20 cellular contexts compared by ENCODE assay signal in the genomic region with DNA sequence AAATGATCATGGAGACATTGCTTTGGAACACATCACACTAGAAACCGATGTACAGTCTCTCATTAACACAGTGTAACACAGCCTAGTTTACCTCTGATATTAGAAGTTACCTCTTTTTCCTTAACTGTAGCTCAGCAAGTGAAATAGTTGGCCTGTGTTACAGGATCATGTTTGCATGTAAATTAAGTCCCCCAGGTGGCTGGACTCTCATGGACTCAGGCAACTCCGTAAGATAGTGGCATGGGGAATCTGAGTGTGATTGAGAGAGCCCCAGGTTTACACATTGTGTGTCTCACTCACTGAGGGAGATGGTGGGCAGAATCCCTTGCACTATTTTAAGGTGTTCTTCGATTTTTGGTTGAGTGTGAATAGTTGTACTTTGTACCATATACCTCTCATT. TPM values are rescaled to one million over a fixed set of nuclear protein-coding genes. Genes with fewer than 3 reads are reported as not detected.
DNase-seq lines count a peak whose midpoint lies in the region; ATAC-seq and TF ChIP-seq lines count a peak whose summit lies in the region.
"Had no signal": no experiment of that assay in that cellular context is flagged by ENCODE, and none has a peak within 500 bp of the region (broad histone marks: within the 10 kb centered on the region; RNA-seq: fewer than 3 reads in every experiment).

No MANE protein-coding gene starts in this region.

- H3K4me1 ChIP-seq in CD8-positive, alpha-beta memory T cell (ENCODE audit: insufficient read depth, low read length) = peaks cover 23% of the 10 kb centered on the region
- H3K4me1 ChIP-seq in suprapubic skin = peaks cover 36% of the 10 kb centered on the region
- H3K4me1 ChIP-seq: SJCRH30 had no signal

- TF ChIP-seq CTCF in suprapubic skin (IDR thresholded peaks at IDR 0.05) = no peak

- peaks cover 18% of the 10 kb centered on the region for H3K36me3 Mint-ChIP-seq in activated T-cell treated with anti-CD3 and anti-CD28 coated beads, Interleukin-2, amount 50 U/mL, for 24 hours (ENCODE audit: low read depth)
- H3K36me3 Mint-ChIP-seq in CD8-positive, alpha-beta memory T cell = peaks cover 0 to 39% (median 9%) of the 10 kb centered on the region in 3 donors
- H3K36me3 Mint-ChIP-seq in activated T-helper 17 cell treated with anti-CD3 and anti-CD28 coated beads, Interleukin-2, amount 50 U/mL, for 72 hours (ENCODE audit: low read depth) = peaks cover 56% of the 10 kb centered on the region
- H3K36me3 Mint-ChIP-seq in natural killer cell treated with Interleukin-12 subunit alpha and Interleukin-12 subunit beta and Interleukin-15 and Interleukin-18, amount 100 ng/mL, for 72 hours = peaks cover 17% of the 10 kb centered on the region

- H3K27ac ChIP-seq in CD8-positive, alpha-beta memory T cell (ENCODE audit: low read depth, low read length) = no peak overlapping the region
- no peak overlapping the region for H3K27ac ChIP-seq in suprapubic skin
- H3K27ac ChIP-seq: colonic mucosa, SJCRH30 had no signal

- TF ChIP-seq POLR2A in suprapubic skin (IDR thresholded peaks at IDR 0.05) = no peak

- no peak for ATAC-seq in activated T-helper 17 cell treated with anti-CD3 and anti-CD28 coated beads, Interleukin-2, amount 50 U/mL, for 72 hours (replicated peaks)
- no peak for ATAC-seq in natural killer cell treated with Interleukin-12 subunit alpha and Interleukin-12 subunit beta and Interleukin-15 and Interleukin-18, amount 100 ng/mL, for 72 hours
- no peak for ATAC-seq in GM19455 (IDR thresholded peaks at IDR 0.05; ENCODE audit: unreplicated experiment)
- ATAC-seq in GM19397 (IDR thresholded peaks at IDR 0.05; ENCODE audit: unreplicated experiment) = no peak
- ATAC-seq: gastroesophageal sphincter, HCT116, mucosa of descending colon had no signal

- H3K9me3 ChIP-seq in CD8-positive, alpha-beta memory T cell (ENCODE audit: low read length) = no peaks in the 10 kb centered on the region
- H3K9me3 ChIP-seq in suprapubic skin = no peaks in the 10 kb centered on the region
- H3K9me3 ChIP-seq: colonic mucosa, gastroesophageal sphincter, mucosa of descending colon, SJCRH30 had no signal

- H3K36me3 ChIP-seq in CD8-positive, alpha-beta memory T cell (ENCODE audit: insufficient read depth, low read length) = no peaks in the 10 kb centered on the region
- H3K36me3 ChIP-seq in suprapubic skin = no peaks in the 10 kb centered on the region
- H3K36me3 ChIP-seq: colonic mucosa, gastroesophageal sphincter had no signal

- DNase-seq in activated T-cell treated with anti-CD3 and anti-CD28 coated beads, Interleukin-2, amount 50 U/mL, for 24 hours = no peak
- no peak for DNase-seq in activated T-cell treated with anti-CD3 and anti-CD28 coated beads, Interleukin-2, amount 50 U/mL, for 48 hours
- DNase-seq in CD8-positive, alpha-beta memory T cell = no peak
- DNase-seq in natural killer cell treated with Interleukin-12 subunit alpha and Interleukin-12 subunit beta and Interleukin-15 and Interleukin-18, amount 100 ng/mL, for 72 hours (ENCODE audit: low spot score) = no peak
- no peak for DNase-seq in suprapubic skin (ENCODE audit: low spot score in 2 of 2)
- DNase-seq: activated CD4-positive, alpha-beta T cell treated with anti-CD3 and anti-CD28 coated beads, Interleukin-2, amount 10 ng/mL, durations not matched to agents 24 days and 14 days; activated CD8-positive, alpha-beta memory T cell treated with anti-CD3 and anti-CD28 coated beads, Interleukin-2, amount 50 U/mL, for 48 hours; AML-193; colonic mucosa; endodermal cell; mucosa of descending colon; NCI-H146; NCI-H526; SJCRH30; T-helper 1 cell had no signal

- H3K27me3 ChIP-seq in CD8-positive, alpha-beta memory T cell (ENCODE audit: insufficient read depth, low read length, poor library complexity, severe bottlenecking) = no peaks in the 10 kb centered on the region
- no peaks in the 10 kb centered on the region for H3K27me3 ChIP-seq in suprapubic skin
- H3K27me3 ChIP-seq: colonic mucosa, gastroesophageal sphincter, SJCRH30 had no signal

- peaks cover 49% of the 10 kb centered on the region for H3K4me1 Mint-ChIP-seq in activated T-cell treated with anti-CD3 and anti-CD28 coated beads, Interleukin-2, amount 50 U/mL, for 24 hours (ENCODE audit: low read depth)
- H3K4me1 Mint-ChIP-seq in CD8-positive, alpha-beta memory T cell = peaks cover 52 to 77% (median 74%) of the 10 kb centered on the region in 3 donors
- peaks cover 34% of the 10 kb centered on the region for H3K4me1 Mint-ChIP-seq in activated T-helper 17 cell treated with anti-CD3 and anti-CD28 coated beads, Interleukin-2, amount 50 U/mL, for 72 hours
- peaks cover 38 to 67% of the 10 kb centered on the region in 2 donors for H3K4me1 Mint-ChIP-seq in natural killer cell treated with Interleukin-12 subunit alpha and Interleukin-12 subunit beta and Interleukin-15 and Interleukin-18, amount 100 ng/mL, for 72 hours (ENCODE audit: low read depth in 2 of 2)

- no peak for TF ChIP-seq EP300 in suprapubic skin (IDR thresholded peaks at IDR 0.05)

- peaks cover 25% of the 10 kb centered on the region for H3K27me3 Mint-ChIP-seq in activated T-cell treated with anti-CD3 and anti-CD28 coated beads, Interleukin-2, amount 50 U/mL, for 24 hours
- peaks cover 0 to 1% of the 10 kb centered on the region in 2 donors for H3K27me3 Mint-ChIP-seq in CD8-positive, alpha-beta memory T cell
- no peaks in the 10 kb centered on the region for H3K27me3 Mint-ChIP-seq in activated T-helper 17 cell treated with anti-CD3 and anti-CD28 coated beads, Interleukin-2, amount 50 U/mL, for 72 hours
- H3K27me3 Mint-ChIP-seq in natural killer cell treated with Interleukin-12 subunit alpha and Interleukin-12 subunit beta and Interleukin-15 and Interleukin-18, amount 100 ng/mL, for 72 hours = peaks cover 0 to 2% of the 10 kb centered on the region in 2 donors
- H3K27me3 Mint-ChIP-seq: activated CD4-positive, alpha-beta T cell treated with anti-CD3 and anti-CD28 coated beads, Interleukin-2, amount 10 ng/mL, durations not matched to agents 24 days and 14 days had no signal

- POLR2A ChIA-PET in CD8-positive, alpha-beta memory T cell (lab: Charles Lee) = no interaction called here

- WGBS in suprapubic skin = 90% methylated on average over 3 of the region's 3 CpGs

- no peak overlapping the region for H3K4me3 ChIP-seq in CD8-positive, alpha-beta memory T cell (ENCODE audit: low read length)
- H3K4me3 ChIP-seq in suprapubic skin = no peak overlapping the region
- H3K4me3 ChIP-seq: colonic mucosa, gastroesophageal sphincter, mucosa of descending colon, SJCRH30 had no signal

- peak overlapping the region; percentile 3 for H3K27ac Mint-ChIP-seq in activated T-cell treated with anti-CD3 and anti-CD28 coated beads, Interleukin-2, amount 50 U/mL, for 24 hours
- peak overlapping the region in 7 of 8 donors; percentile 61 to 97 (median 87) for H3K27ac Mint-ChIP-seq in CD8-positive, alpha-beta memory T cell
- peak overlapping the region; percentile 76 for H3K27ac Mint-ChIP-seq in activated T-helper 17 cell treated with anti-CD3 and anti-CD28 coated beads, Interleukin-2, amount 50 U/mL, for 72 hours
- peak overlapping the region; percentile 72 to 85 for H3K27ac Mint-ChIP-seq in natural killer cell treated with Interleukin-12 subunit alpha and Interleukin-12 subunit beta and Interleukin-15 and Interleukin-18, amount 100 ng/mL, for 72 hours
- H3K27ac Mint-ChIP-seq: activated CD4-positive, alpha-beta T cell treated with anti-CD3 and anti-CD28 coated beads, Interleukin-2, amount 10 ng/mL, durations not matched to agents 24 days and 14 days; endodermal cell had no signal

- CTCF ChIA-PET in CD8-positive, alpha-beta memory T cell (lab: Charles Lee) = interaction anchor here (1.7 kb wide), 1 partner anchor 32 kb away, joined by 6 read pairs; the partner anchor contains the start of genes OFD1 and TRAPPC2

- no peak overlapping the region for H3K4me3 Mint-ChIP-seq in activated T-cell treated with anti-CD3 and anti-CD28 coated beads, Interleukin-2, amount 50 U/mL, for 24 hours
- peak overlapping the region in 5 of 7 donors; percentile 17 to 41 (median 35) for H3K4me3 Mint-ChIP-seq in CD8-positive, alpha-beta memory T cell
- peak overlapping the region; percentile 51 for H3K4me3 Mint-ChIP-seq in activated T-helper 17 cell treated with anti-CD3 and anti-CD28 coated beads, Interleukin-2, amount 50 U/mL, for 72 hours
- H3K4me3 Mint-ChIP-seq in natural killer cell treated with Interleukin-12 subunit alpha and Interleukin-12 subunit beta and Interleukin-15 and Interleukin-18, amount 100 ng/mL, for 72 hours = peak overlapping the region; percentile 38
- H3K4me3 Mint-ChIP-seq: activated CD4-positive, alpha-beta T cell treated with anti-CD3 and anti-CD28 coated beads, Interleukin-2, amount 10 ng/mL, durations not matched to agents 24 days and 14 days; endodermal cell had no signal

- no peaks in the 10 kb centered on the region for H3K9me3 Mint-ChIP-seq in activated T-cell treated with anti-CD3 and anti-CD28 coated beads, Interleukin-2, amount 50 U/mL, for 24 hours
- H3K9me3 Mint-ChIP-seq in CD8-positive, alpha-beta memory T cell = no peaks in the 10 kb centered on the region
- no peaks in the 10 kb centered on the region for H3K9me3 Mint-ChIP-seq in activated T-helper 17 cell treated with anti-CD3 and anti-CD28 coated beads, Interleukin-2, amount 50 U/mL, for 72 hours
- H3K9me3 Mint-ChIP-seq in natural killer cell treated with Interleukin-12 subunit alpha and Interleukin-12 subunit beta and Interleukin-15 and Interleukin-18, amount 100 ng/mL, for 72 hours = no peaks in the 10 kb centered on the region
- H3K9me3 Mint-ChIP-seq: activated CD4-positive, alpha-beta T cell treated with anti-CD3 and anti-CD28 coated beads, Interleukin-2, amount 10 ng/mL, durations not matched to agents 24 days and 14 days had no signal

RNA-seq across cellular contexts. Expression of gene RAB9A, which starts 13.5 kb away (rescaled TPM):
- total RNA-seq in CD8-positive, alpha-beta memory T cell = 10 to 100 TPM; 27.1 to 32.8 TPM
- polyA plus RNA-seq in CD8-positive, alpha-beta memory T cell = 48.1 TPM
- total RNA-seq in activated T-helper 17 cell treated with anti-CD3 and anti-CD28 coated beads, Interleukin-2, amount 50 U/mL, for 72 hours = 10 to 100 TPM; 18.3 to 30.5 TPM
- 10 to 100 TPM; 27.7 to 73.6 TPM for total RNA-seq in natural killer cell treated with Interleukin-12 subunit alpha and Interleukin-12 subunit beta and Interleukin-15 and Interleukin-18, amount 100 ng/mL, for 72 hours
- 10 to 100 TPM; 20.3 to 43.6 (median 32.0) TPM for total RNA-seq in suprapubic skin

RNA-seq across cellular contexts. Expression of gene TRAPPC2, which starts 32.0 kb away (rescaled TPM):
- 10 to 100 TPM; 18.7 to 19.0 TPM for total RNA-seq in CD8-positive, alpha-beta memory T cell
- 50.6 TPM for polyA plus RNA-seq in CD8-positive, alpha-beta memory T cell
- 10 to 100 TPM; 21.1 to 23.4 TPM for total RNA-seq in activated T-helper 17 cell treated with anti-CD3 and anti-CD28 coated beads, Interleukin-2, amount 50 U/mL, for 72 hours
- 10 to 100 TPM; 27.5 to 32.0 TPM for total RNA-seq in natural killer cell treated with Interleukin-12 subunit alpha and Interleukin-12 subunit beta and Interleukin-15 and Interleukin-18, amount 100 ng/mL, for 72 hours
- total RNA-seq in suprapubic skin = 10 to 100 TPM in 3 of 4 donors, 1 to 10 TPM in 1; 9.7 to 16.9 (median 12.0) TPM

RNA-seq across cellular contexts. Expression of gene OFD1, which starts 32.2 kb away (rescaled TPM):
- 10 to 100 TPM; 29.1 to 30.4 TPM for total RNA-seq in CD8-positive, alpha-beta memory T cell
- 46.3 TPM for polyA plus RNA-seq in CD8-positive, alpha-beta memory T cell
- total RNA-seq in activated T-helper 17 cell treated with anti-CD3 and anti-CD28 coated beads, Interleukin-2, amount 50 U/mL, for 72 hours = 10 to 100 TPM; 27.8 to 61.7 TPM
- 10 to 100 TPM; 39.1 to 46.1 TPM for total RNA-seq in natural killer cell treated with Interleukin-12 subunit alpha and Interleukin-12 subunit beta and Interleukin-15 and Interleukin-18, amount 100 ng/mL, for 72 hours
- 10 to 100 TPM; 19.1 to 68.4 (median 32.5) TPM for total RNA-seq in suprapubic skin

RNA-seq across cellular contexts. Expression of gene TCEANC, which starts 49.4 kb away (rescaled TPM):
- total RNA-seq in CD8-positive, alpha-beta memory T cell = 1 to 10 TPM; 2.7 to 3.4 TPM
- polyA plus RNA-seq in CD8-positive, alpha-beta memory T cell = 10.3 TPM
- total RNA-seq in activated T-helper 17 cell treated with anti-CD3 and anti-CD28 coated beads, Interleukin-2, amount 50 U/mL, for 72 hours = 1 to 10 TPM; 1.8 to 3.5 TPM
- 1 to 10 TPM; 2.8 to 4.2 TPM for total RNA-seq in natural killer cell treated with Interleukin-12 subunit alpha and Interleukin-12 subunit beta and Interleukin-15 and Interleukin-18, amount 100 ng/mL, for 72 hours
- 1 to 10 TPM; 1.7 to 4.7 (median 3.2) TPM for total RNA-seq in suprapubic skin

Comparison
In these comparisons a context has a peak if more than half of its experiments do, and no peak if none do; other contexts are left out.
1. H3K27ac Mint-ChIP-seq: peak in every context shown above with its lines; median percentile 87 in CD8-positive, alpha-beta memory T cell; 78 in natural killer cell treated with Interleukin-12 subunit alpha and Interleukin-12 subunit beta and Interleukin-15 and Interleukin-18, amount 100 ng/mL, for 72 hours; 76 in activated T-helper 17 cell treated with anti-CD3 and anti-CD28 coated beads, Interleukin-2, amount 50 U/mL, for 72 hours; 3 in activated T-cell treated with anti-CD3 and anti-CD28 coated beads, Interleukin-2, amount 50 U/mL, for 24 hours.